In the genomic region with DNA sequence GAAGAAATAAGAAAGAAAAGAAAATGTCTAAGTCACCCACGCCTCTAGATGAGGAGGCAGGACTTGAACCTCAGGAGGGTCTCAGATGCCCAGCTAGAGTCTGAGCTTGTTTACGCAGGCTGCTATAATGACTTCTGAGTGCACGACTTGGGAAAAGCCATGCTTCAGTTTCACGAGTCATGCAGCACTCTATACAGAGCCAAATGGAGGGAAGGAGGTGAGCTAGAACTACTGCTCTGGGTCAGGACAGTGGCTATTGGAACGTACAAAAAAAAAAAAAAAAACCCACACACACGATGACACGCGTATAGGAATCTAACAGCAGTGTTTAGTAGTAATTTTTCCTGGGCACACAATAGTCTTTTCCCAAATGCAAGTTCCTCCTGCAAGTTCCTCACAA, we compare ENCODE assay signal across 1 cellular context.
TF ChIP-seq lines count a peak whose summit lies in the region.

No MANE protein-coding gene starts in this region.

TF ChIP-seq in IMR-90, 13 proteins besides CTCF, POLR2A, EP300 and RAD21 (continued from another document):
- TF ChIP-seq NFE2L2 (IDR thresholded peaks at IDR 0.05; ENCODE audit: low read depth, low read length), result no peak
- no peak for TF ChIP-seq MAFK (IDR thresholded peaks at IDR 0.05; ENCODE audit: low read depth, low read length)
- TF ChIP-seq CHD1 (IDR thresholded peaks at IDR 0.05; ENCODE audit: low read depth, low read length), result no peak
- no peak for TF ChIP-seq RFX5 (IDR thresholded peaks at IDR 0.05; ENCODE audit: low read depth, low read length)
- TF ChIP-seq, protein P1, sequence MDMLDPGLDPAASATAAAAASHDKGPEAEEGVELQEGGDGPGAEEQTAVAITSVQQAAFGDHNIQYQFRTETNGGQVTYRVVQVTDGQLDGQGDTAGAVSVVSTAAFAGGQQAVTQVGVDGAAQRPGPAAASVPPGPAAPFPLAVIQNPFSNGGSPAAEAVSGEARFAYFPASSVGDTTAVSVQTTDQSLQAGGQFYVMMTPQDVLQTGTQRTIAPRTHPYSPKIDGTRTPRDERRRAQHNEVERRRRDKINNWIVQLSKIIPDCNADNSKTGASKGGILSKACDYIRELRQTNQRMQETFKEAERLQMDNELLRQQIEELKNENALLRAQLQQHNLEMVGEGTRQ (IDR thresholded peaks at IDR 0.05; ENCODE audit: low read depth, low read length), result no peak
- no peak for TF ChIP-seq CEBPB (IDR thresholded peaks at IDR 0.05; ENCODE audit: low read depth, low read length)
